In genomic region chr17:45740553-45741330, GRCh38 we compare ENCODE assay signal across 8 cellular contexts. TPM values are rescaled to one million over a fixed set of nuclear protein-coding genes. Genes with fewer than 3 reads are reported as not detected.
A peak's percentile ranks its signal among the peaks of the same experiment; 100 is the strongest.
DNase-seq lines count a peak whose midpoint lies in the region; ATAC-seq, FAIRE-seq and TF ChIP-seq lines count a peak whose summit lies in the region.

No MANE protein-coding gene starts in this region.

- no peaks in the 10 kb centered on the region for H3K79me2 ChIP-seq in K562 (ENCODE audit: control insufficient read depth, insufficient read depth, low read length)

- no peaks in the 10 kb centered on the region for H4K20me1 ChIP-seq in K562 (replicated peaks; ENCODE audit: control insufficient read depth, insufficient read depth, low read length)

- H3K4me1 ChIP-seq in K562 (replicated peaks in 1 of 2; ENCODE audit: control insufficient read depth in 2 of 2, insufficient read depth in 2 of 2, low read length in 2 of 2) = no peaks in the 10 kb centered on the region

- H3K4me2 ChIP-seq in K562 (ENCODE audit: insufficient read depth, low read length) = no peak overlapping the region

- peaks cover 0 to 20% of the 10 kb centered on the region in 2 experiments; a peak in 3 of 5 replicates for H3K27me3 ChIP-seq in K562 (ENCODE audit: control insufficient read depth in 2 of 2, insufficient read depth in 2 of 2, low read length in 2 of 2)

- no peaks in the 10 kb centered on the region for H3K9me3 ChIP-seq in K562 (replicated peaks; ENCODE audit: control insufficient read depth, insufficient read depth, low read depth, low read length)

- TF ChIP-seq CTCF in K562 (IDR thresholded peaks at IDR 0.05 in 2 of 3, conservative IDR thresholded peaks at IDR 0.05 in 1 of 3; ENCODE audit: insufficient read depth in 2 of 3, low read depth in 1 of 3, low read length in 3 of 3) = peak in 2 of 3 experiments; percentile 13 to 26; a peak in 2 of 6 replicates

- FAIRE-seq in GM19239 (lab: Jason Lieb, UNC) (no peak), K562 (lab: Jason Lieb, UNC) (peak; percentile 96)

- DNase-seq in AG08396 (ENCODE audit: low spot score) (peak; percentile 72), GM19239 (ENCODE audit: insufficient read length, low spot score) (peak; percentile 52), NCI-H524 (lab: John Stamatoyannopoulos, UW) (peak; percentile 95 to 97), K562 (ENCODE audit: extremely low read depth in 1 of 4, low spot score in 3 of 4) (peak; percentile 72 to 93 (median 93)), kidney tubule cell (ENCODE audit: low spot score) (peak; percentile 49)

- peak in 1 of 2 experiments; percentile 24; a peak in 2 of 4 replicates for TF ChIP-seq RAD21 in K562 (CRISPR knock-in tag; conservative IDR thresholded peaks at IDR 0.05 in 1 of 2, IDR thresholded peaks at IDR 0.05 in 1 of 2)

- CTCF ChIA-PET in K562 (lab: Yijun Ruan, JAX; ENCODE audit: low intra/inter-chr PET ratio) = no interaction called here

- H3K27ac ChIP-seq in K562 (ENCODE audit: extremely low read depth, low read depth, low read length) = no peak overlapping the region

- ATAC-seq in K562 = peak; percentile 100
- no peak for ATAC-seq in HG02588 (IDR thresholded peaks at IDR 0.05; ENCODE audit: unreplicated experiment)
- no peak for ATAC-seq in GM18498 (IDR thresholded peaks at IDR 0.05; ENCODE audit: unreplicated experiment)
- no peak for ATAC-seq in HG02678 (IDR thresholded peaks at IDR 0.05; ENCODE audit: unreplicated experiment)

- intact Hi-C loops in K562 (cut with micrococcal nuclease) = no loop called here

- no peak overlapping the region for H3K4me3 ChIP-seq in K562

- 7% methylated on average over 5 of the region's 5 CpGs for WGBS in K562 (ENCODE audit: insufficient coverage, low coverage, missing lambda C conversion rate)

- no peak overlapping the region for H3K9ac ChIP-seq in K562 (ENCODE audit: insufficient read depth in 1 of 2, low read depth in 2 of 2, low read length in 2 of 2)

- peaks cover 3% of the 10 kb centered on the region for H3K9me1 ChIP-seq in K562 (ENCODE audit: control insufficient read depth, insufficient read depth, low read length)

- in situ Hi-C loops in K562 (cut with MboI) = no loop called here

- POLR2A ChIA-PET in K562 (lab: Yijun Ruan, JAX) = no interaction called here

- H2AFZ ChIP-seq in K562 (ENCODE audit: low read depth, low read length) = peak overlapping the region; percentile 52; the same call in 1 of the 2 replicates

- no TSS peak for BruUV-seq in K562 (replicated peaks; lab: Mats Ljungman, UMichigan)

- TF ChIP-seq POLR2A in K562 (conservative IDR thresholded peaks at IDR 0.05) = no peak

- no peak for TF ChIP-seq EP300 in K562 (IDR thresholded peaks at IDR 0.05; ENCODE audit: low read length)

- H3K36me3 ChIP-seq in K562 (ENCODE audit: control insufficient read depth, insufficient read depth, low read length) = no peaks in the 10 kb centered on the region

TF ChIP-seq in K562, 482 proteins besides CTCF, POLR2A, EP300 and RAD21 (continues in another document):
- TF ChIP-seq FOXA1 (IDR thresholded peaks at IDR 0.05; ENCODE audit: borderline replicate concordance) (no peak), SPI1 (IDR thresholded peaks at IDR 0.05; ENCODE audit: borderline replicate concordance, low read depth, low read length) (peak; percentile 20; the same call in 1 of the 2 replicates), THRA (IDR thresholded peaks at IDR 0.05) (no peak), NRF1 (conservative IDR thresholded peaks at IDR 0.05 in 1 of 2, IDR thresholded peaks at IDR 0.05 in 1 of 2) (0 out of 4 replicates have a peak, but pooled peaks of 1 of the 2 experiments have one; percentile 16), TFAP4 (CRISPR knock-in tag; IDR thresholded peaks at IDR 0.05; ENCODE audit: borderline replicate concordance) (no peak), SETDB1 (IDR thresholded peaks at IDR 0.05; ENCODE audit: low read length) (no peak), FOS (IDR thresholded peaks at IDR 0.05; ENCODE audit: extremely low read depth, insufficient read length) (peak; percentile 72), NFYB (IDR thresholded peaks at IDR 0.05; ENCODE audit: extremely low read depth, insufficient read length) (peak; percentile 64), JUNB (CRISPR knock-in tag; conservative IDR thresholded peaks at IDR 0.05) (no peak), ASH1L (IDR thresholded peaks at IDR 0.05; ENCODE audit: borderline replicate concordance, low read depth, partially characterized antibody) (peak; percentile 72), USF2 (CRISPR knock-in tag; IDR thresholded peaks at IDR 0.05) (no peak), POLR3G (IDR thresholded peaks at IDR 0.05; ENCODE audit: extremely low read depth, insufficient read length, insufficient replicate concordance) (no peak), ATF3 (IDR thresholded peaks at IDR 0.05) (no peak), ATF3 (CRISPR knock-in tag; conservative IDR thresholded peaks at IDR 0.05) (no peak), PKNOX1 (IDR thresholded peaks at IDR 0.05) (peak; percentile 75), DNMT1 (IDR thresholded peaks at IDR 0.05) (no peak), CREB3 (tag; conservative IDR thresholded peaks at IDR 0.05; ENCODE audit: low read depth) (no peak)

RNA-seq across cellular contexts. Expression of gene CRHR1, which starts 43.4 kb away (rescaled TPM):
- total RNA-seq in K562 (2011; cell fraction: chromatin; rRNA removed; ENCODE audit: low replicate concordance) = not detected in 2 replicates
- not detected in 2 replicates for total RNA-seq in K562 (2011; cell fraction: nucleolus; rRNA removed)
- total RNA-seq in K562 (2011; cell fraction: nucleoplasm; rRNA removed) = not detected in 2 replicates
- not detected in 2 replicates for total RNA-seq in K562 (2014; rRNA removed)
- total RNA-seq in K562 (2014; rRNA removed; fragmentation: Illumina TruSeq; extraction: Trizol) = not detected in 2 replicates
- total RNA-seq in K562 (2015; rRNA removed; fragmentation: Illumina TruSeq; extraction: Trizol) = not detected in 2 replicates
- not detected in 2 replicates for total RNA-seq in K562 (2021)
- polyA plus RNA-seq in K562 (2011; rRNA removed) = not detected in 2 replicates
- not detected in 2 replicates for polyA plus RNA-seq in K562 (2011; cell fraction: cytosol; rRNA removed)
- polyA plus RNA-seq in K562 (2011; cell fraction: nucleus; rRNA removed) = not detected in 2 replicates
- polyA plus RNA-seq in K562 (2012) = not detected in 2 replicates
- not detected in 2 replicates for polyA plus RNA-seq in K562 (2014; fragmentation: Illumina TruSeq; extraction: Trizol)
- not detected for polyA plus RNA-seq in K562 (2014; fragmentation: Nextera tagmentation; extraction: Ambion mirVana)
- polyA plus RNA-seq in K562 (2014; rRNA removed) = 0.05 TPM in 1 of 2 replicates, not detected in the other
- not detected in 2 replicates for polyA minus RNA-seq in K562 (2011; rRNA and poly(A)+ RNA removed)
- not detected in 2 replicates for polyA minus RNA-seq in K562 (2011; cell fraction: cytosol; rRNA and poly(A)+ RNA removed)
- not detected in 2 replicates for polyA minus RNA-seq in K562 (2011; cell fraction: nucleus; rRNA and poly(A)+ RNA removed)
